ENCODE assay signal across 15 cellular contexts in genomic region chr16:48382131-48382530, GRCh38. TPM values are rescaled to one million over a fixed set of nuclear protein-coding genes. Genes with fewer than 3 reads are reported as not detected.
DNase-seq lines count a peak whose midpoint lies in the region; ATAC-seq and TF ChIP-seq lines count a peak whose summit lies in the region.
"Had no signal": no experiment of that assay in that cellular context is flagged by ENCODE, and none has a peak within 500 bp of the region (broad histone marks: within the 10 kb centered on the region; RNA-seq: fewer than 3 reads in every experiment).

No MANE protein-coding gene starts in this region.

- DNase-seq in natural killer cell (no peak), chondrocyte (ENCODE audit: low spot score) (no peak), mesothelial cell of epicardium (ENCODE audit: low spot score in 2 of 2, unreplicated experiment in 2 of 2) (no peak), type B pancreatic cell (ENCODE audit: extremely low spot score, unreplicated experiment) (no peak), GDM1 (lab: John Stamatoyannopoulos, UW) (no peak), NCI-H1694 treated with DMSO at 0.1 percent for 48 hours (lab: John Stamatoyannopoulos, UW) (no peak), substantia nigra (lab: John Stamatoyannopoulos, UW) (no peak)
- DNase-seq in natural killer cell treated with Interleukin-12 subunit alpha and Interleukin-12 subunit beta and Interleukin-15 and Interleukin-18, amount 100 ng/mL, for 72 hours (ENCODE audit: low spot score): no peak
- DNase-seq: activated CD8-positive, alpha-beta memory T cell treated with anti-CD3 and anti-CD28 coated beads, Interleukin-2, amount 50 U/mL, for 4 hours; activated gamma-delta T cell; activated naive CD8-positive, alpha-beta T cell treated with anti-CD3 and anti-CD28 coated beads, Interleukin-2, amount 50 U/mL, for 24 hours; brain microvascular endothelial cell; Calu3; left colon; stimulated activated CD4-positive, alpha-beta T cell treated with anti-CD3 and anti-CD28 coated beads, Interleukin-4, amount 100 ng/mL, for 4 hours had no signal

- no peaks in the 10 kb centered on the region for H3K27me3 Mint-ChIP-seq in natural killer cell (ENCODE audit: low read depth in 2 of 2)
- H3K27me3 Mint-ChIP-seq in natural killer cell treated with Interleukin-12 subunit alpha and Interleukin-12 subunit beta and Interleukin-15 and Interleukin-18, amount 100 ng/mL, for 72 hours: no peaks in the 10 kb centered on the region
- H3K27me3 Mint-ChIP-seq in chondrocyte (ENCODE audit: low read depth): no peaks in the 10 kb centered on the region
- no peaks in the 10 kb centered on the region for H3K27me3 Mint-ChIP-seq in mesothelial cell of epicardium (ENCODE audit: low read depth)
- no peaks in the 10 kb centered on the region for H3K27me3 Mint-ChIP-seq in type B pancreatic cell
- H3K27me3 Mint-ChIP-seq: activated naive CD8-positive, alpha-beta T cell treated with anti-CD3 and anti-CD28 coated beads, Interleukin-2, amount 50 U/mL, for 24 hours had no signal

- H3K9me3 Mint-ChIP-seq in natural killer cell (no peaks in the 10 kb centered on the region), chondrocyte (ENCODE audit: low read depth) (no peaks in the 10 kb centered on the region), mesothelial cell of epicardium (peaks cover 7% of the 10 kb centered on the region), type B pancreatic cell (peaks cover 8% of the 10 kb centered on the region)
- H3K9me3 Mint-ChIP-seq in natural killer cell treated with Interleukin-12 subunit alpha and Interleukin-12 subunit beta and Interleukin-15 and Interleukin-18, amount 100 ng/mL, for 72 hours: no peaks in the 10 kb centered on the region
- H3K9me3 Mint-ChIP-seq: activated naive CD8-positive, alpha-beta T cell treated with anti-CD3 and anti-CD28 coated beads, Interleukin-2, amount 50 U/mL, for 24 hours had no signal

- H3K36me3 Mint-ChIP-seq in natural killer cell: no peaks in the 10 kb centered on the region
- H3K36me3 Mint-ChIP-seq in natural killer cell treated with Interleukin-12 subunit alpha and Interleukin-12 subunit beta and Interleukin-15 and Interleukin-18, amount 100 ng/mL, for 72 hours: no peaks in the 10 kb centered on the region
- no peaks in the 10 kb centered on the region for H3K36me3 Mint-ChIP-seq in chondrocyte (ENCODE audit: low read depth)
- peaks cover 12% of the 10 kb centered on the region for H3K36me3 Mint-ChIP-seq in mesothelial cell of epicardium
- H3K36me3 Mint-ChIP-seq in type B pancreatic cell: peaks cover 12% of the 10 kb centered on the region

- H3K4me3 Mint-ChIP-seq in natural killer cell: peak overlapping the region; percentile 49
- H3K4me3 Mint-ChIP-seq in natural killer cell treated with Interleukin-12 subunit alpha and Interleukin-12 subunit beta and Interleukin-15 and Interleukin-18, amount 100 ng/mL, for 72 hours: no peak overlapping the region
- H3K4me3 Mint-ChIP-seq in chondrocyte (ENCODE audit: unreplicated experiment): peak overlapping the region; percentile 41
- no peak overlapping the region for H3K4me3 Mint-ChIP-seq in mesothelial cell of epicardium
- peak overlapping the region; percentile 65 for H3K4me3 Mint-ChIP-seq in type B pancreatic cell
- H3K4me3 Mint-ChIP-seq: activated naive CD8-positive, alpha-beta T cell treated with anti-CD3 and anti-CD28 coated beads, Interleukin-2, amount 50 U/mL, for 24 hours had no signal

- no peak overlapping the region for H3K27ac ChIP-seq in substantia nigra (ENCODE audit: low read depth, low read length, poor library complexity, severe bottlenecking)
- H3K27ac ChIP-seq: brain microvascular endothelial cell had no signal

- H3K27ac Mint-ChIP-seq in natural killer cell (no peak overlapping the region), chondrocyte (ENCODE audit: unreplicated experiment) (peak overlapping the region; percentile 62), mesothelial cell of epicardium (peak overlapping the region; percentile 17), type B pancreatic cell (no peak overlapping the region)
- H3K27ac Mint-ChIP-seq in natural killer cell treated with Interleukin-12 subunit alpha and Interleukin-12 subunit beta and Interleukin-15 and Interleukin-18, amount 100 ng/mL, for 72 hours: no peak overlapping the region
- H3K27ac Mint-ChIP-seq: activated naive CD8-positive, alpha-beta T cell treated with anti-CD3 and anti-CD28 coated beads, Interleukin-2, amount 50 U/mL, for 24 hours had no signal

- intact Hi-C loops in natural killer cell (cut with micrococcal nuclease): loop anchor here (5.0 to 10.0 kb wide), 2 partner anchors 230 to 1547 kb away; partner anchors contain the start of genes C16orf87 and N4BP1

- no peak for TF ChIP-seq CTCF in natural killer cell (IDR thresholded peaks at IDR 0.05)
- TF ChIP-seq CTCF in chondrocyte (IDR thresholded peaks at IDR 0.05): no peak
- TF ChIP-seq CTCF in mesothelial cell of epicardium (IDR thresholded peaks at IDR 0.05; ENCODE audit: unreplicated experiment): no peak
- TF ChIP-seq CTCF in type B pancreatic cell (conservative IDR thresholded peaks at IDR 0.05): no peak

- no peak for ATAC-seq in natural killer cell
- no peak for ATAC-seq in natural killer cell treated with Interleukin-12 subunit alpha and Interleukin-12 subunit beta and Interleukin-15 and Interleukin-18, amount 100 ng/mL, for 72 hours
- ATAC-seq: activated naive CD8-positive, alpha-beta T cell treated with anti-CD3 and anti-CD28 coated beads, Interleukin-2, amount 50 U/mL, for 24 hours; left colon had no signal

- H3K4me1 Mint-ChIP-seq in natural killer cell (peaks cover 43 to 50% of the 10 kb centered on the region in 2 donors), chondrocyte (ENCODE audit: low read depth) (peaks cover 68% of the 10 kb centered on the region), mesothelial cell of epicardium (peaks cover 36% of the 10 kb centered on the region), type B pancreatic cell (ENCODE audit: unreplicated experiment) (peaks cover 42% of the 10 kb centered on the region)
- peaks cover 30 to 54% of the 10 kb centered on the region in 2 donors for H3K4me1 Mint-ChIP-seq in natural killer cell treated with Interleukin-12 subunit alpha and Interleukin-12 subunit beta and Interleukin-15 and Interleukin-18, amount 100 ng/mL, for 72 hours (ENCODE audit: low read depth in 2 of 2)

RNA-seq across cellular contexts. Expression of gene SIAH1, which starts 3.1 kb away (rescaled TPM):
- total RNA-seq in natural killer cell (10 to 100 TPM; 52.9 to 57.7 (median 55.5) TPM), chondrocyte (33.8 to 52.0 TPM (median 34.5 TPM) in 3 replicates), mesothelial cell of epicardium (41.5 to 44.0 TPM (median 43.8 TPM) in 3 replicates), type B pancreatic cell (ENCODE audit: low replicate concordance) (23.3 and 26.8 TPM in 2 replicates)
- total RNA-seq in natural killer cell treated with Interleukin-12 subunit alpha and Interleukin-12 subunit beta and Interleukin-15 and Interleukin-18, amount 100 ng/mL, for 72 hours: 10 to 100 TPM; 21.0 to 25.7 TPM

Comparison
In these comparisons a context has a peak if more than half of its experiments do, and no peak if none do; other contexts are left out.
1. H3K4me3 Mint-ChIP-seq: peak in natural killer cell (single experiment), chondrocyte (single experiment) and type B pancreatic cell (single experiment); none in natural killer cell treated with Interleukin-12 subunit alpha and Interleukin-12 subunit beta and Interleukin-15 and Interleukin-18, amount 100 ng/mL, for 72 hours (single experiment) and mesothelial cell of epicardium (single experiment).
2. H3K27ac Mint-ChIP-seq: peak in chondrocyte (single experiment) and mesothelial cell of epicardium (single experiment); none in natural killer cell (0 of 2), natural killer cell treated with Interleukin-12 subunit alpha and Interleukin-12 subunit beta and Interleukin-15 and Interleukin-18, amount 100 ng/mL, for 72 hours (0 of 2) and type B pancreatic cell (single experiment).